31 cellular contexts compared by ENCODE assay signal in genomic region chr15:101099183-101099582, GRCh38.
DNase-seq lines count a peak whose midpoint lies in the region; ATAC-seq and TF ChIP-seq lines count a peak whose summit lies in the region.
"Had no signal": no experiment of that assay in that cellular context is flagged by ENCODE, and none has a peak within 500 bp of the region (broad histone marks: within the 10 kb centered on the region; RNA-seq: fewer than 3 reads in every experiment).

No MANE protein-coding gene starts in this region.

- peak; percentile 81 for DNase-seq in activated CD8-positive, alpha-beta memory T cell treated with anti-CD3 and anti-CD28 coated beads, Interleukin-2, amount 10 ng/mL, durations not matched to agents 7 days and 5 days
- no peak for DNase-seq in activated CD8-positive, alpha-beta memory T cell treated with anti-CD3 and anti-CD28 coated beads for 24 hours
- no peak for DNase-seq in GM13977 (ENCODE audit: low spot score)
- DNase-seq in activated naive CD8-positive, alpha-beta T cell treated with anti-CD3 and anti-CD28 coated beads, Interleukin-2, amount 50 U/mL, for 24 hours = no peak
- peak; percentile 75 for DNase-seq in osteoblast (ENCODE audit: insufficient read length, low spot score, missing footprints)
- no peak for DNase-seq in NCI-H187 (lab: John Stamatoyannopoulos, UW)
- DNase-seq in NCI-H187 treated with DMSO at 0.1 percent for 48 hours (lab: John Stamatoyannopoulos, UW) = no peak
- DNase-seq in GM20000 (ENCODE audit: low spot score) = no peak
- DNase-seq: activated B cell treated with CpG ODN at 0.5 μM for 24 hours; CD8-positive, alpha-beta T cell; IMR-90; mesenchymal stem cell; NCI-H1092 treated with DMSO at 0.1 percent for 48 hours; NCI-H1930; NCI-H526; SIG-M5; stimulated activated CD4-positive, alpha-beta T cell treated with anti-CD3 and anti-CD28 coated beads, Interleukin-12 subunit alpha, Interleukin-12 subunit beta, amount 100 ng/mL, for 4 hours; stimulated activated CD4-positive, alpha-beta T cell treated with anti-CD3 and anti-CD28 coated beads, Interleukin-4, amount 100 ng/mL, for 24 hours; stimulated activated naive CD4-positive, alpha-beta T cell; T-cell had no signal

- TF ChIP-seq CTCF in GM13977 (IDR thresholded peaks at IDR 0.05; ENCODE audit: extremely low read depth, insufficient read depth, missing control alignments) (peak; percentile 21), osteoblast (IDR thresholded peaks at IDR 0.05; ENCODE audit: extremely low read depth, low read depth, low read length) (no peak), GM20000 (IDR thresholded peaks at IDR 0.05; ENCODE audit: extremely low read depth, missing control alignments) (no peak)

- peak; percentile 89 for ATAC-seq in activated CD8-positive, alpha-beta memory T cell treated with anti-CD3 and anti-CD28 coated beads, Interleukin-2, amount 10 ng/mL, durations not matched to agents 7 days and 5 days
- ATAC-seq in activated naive CD8-positive, alpha-beta T cell treated with anti-CD3 and anti-CD28 coated beads, Interleukin-2, amount 50 U/mL, for 24 hours = peak; percentile 28
- ATAC-seq: A549; CD8-positive, alpha-beta T cell; left lobe of liver; Panc1; sciatic nerve; T-cell had no signal

- no peak overlapping the region for H3K4me3 ChIP-seq in osteoblast (ENCODE audit: insufficient read depth, low read length)
- H3K4me3 ChIP-seq: A549, vagina had no signal

- H3K27me3 ChIP-seq in osteoblast (ENCODE audit: insufficient read depth, low read length) = no peaks in the 10 kb centered on the region
- H3K27me3 ChIP-seq: neutrophil, vagina had no signal

- H3K79me2 ChIP-seq in osteoblast (ENCODE audit: insufficient read depth, low read length) = no peaks in the 10 kb centered on the region

- peak overlapping the region; percentile 66 for H3K27ac Mint-ChIP-seq in activated CD8-positive, alpha-beta memory T cell treated with anti-CD3 and anti-CD28 coated beads, Interleukin-2, amount 10 ng/mL, durations not matched to agents 7 days and 5 days
- no peak overlapping the region for H3K27ac Mint-ChIP-seq in activated naive CD8-positive, alpha-beta T cell treated with anti-CD3 and anti-CD28 coated beads, Interleukin-2, amount 50 U/mL, for 24 hours
- H3K27ac Mint-ChIP-seq: activated B cell treated with CpG ODN at 0.5 μM for 24 hours; activated naive CD8-positive, alpha-beta T cell; activated T-helper 1 cell treated with anti-CD3 and anti-CD28 coated beads, Interleukin-12 subunit alpha, Interleukin-12 subunit beta, Interleukin-2, Interleukin-4 antibody, amounts not matched to agents 30 ng/mL and 10 ng/mL and 1 ng/mL, durations not matched to agents 14 hours and 24 hours and 36 hours; CD8-positive, alpha-beta T cell; dendritic cell treated with granulocyte-macrophage colony-stimulating factor and Interleukin-4, amounts not matched to agents 40 ng/mL and 50 ng/mL, for 4 days; progenitor cell of endocrine pancreas; T-cell had no signal

- no peaks in the 10 kb centered on the region for H4K20me1 ChIP-seq in osteoblast (ENCODE audit: insufficient read depth, low read length)

- no peak overlapping the region for H3K27ac ChIP-seq in osteoblast (ENCODE audit: low read depth, low read length)
- H3K27ac ChIP-seq: A549, neutrophil, vagina had no signal

- H3K4me1 Mint-ChIP-seq in activated CD8-positive, alpha-beta memory T cell treated with anti-CD3 and anti-CD28 coated beads, Interleukin-2, amount 10 ng/mL, durations not matched to agents 7 days and 5 days = peaks cover 20% of the 10 kb centered on the region
- H3K4me1 Mint-ChIP-seq in activated naive CD8-positive, alpha-beta T cell treated with anti-CD3 and anti-CD28 coated beads, Interleukin-2, amount 50 U/mL, for 24 hours = peaks cover 4% of the 10 kb centered on the region
- H3K4me1 Mint-ChIP-seq: activated B cell treated with CpG ODN at 0.5 μM for 24 hours; central memory CD8-positive, alpha-beta T cell; T-cell had no signal

- CTCF ChIA-PET in activated CD8-positive, alpha-beta memory T cell treated with anti-CD3 and anti-CD28 coated beads, Interleukin-2, amount 10 ng/mL, durations not matched to agents 7 days and 5 days (lab: Charles Lee) = interaction anchor here (3.3 kb wide), 1 partner anchor 8 kb away, joined by 12 read pairs; no protein-coding TSS in a partner anchor

- H3K36me3 Mint-ChIP-seq in activated CD8-positive, alpha-beta memory T cell treated with anti-CD3 and anti-CD28 coated beads, Interleukin-2, amount 10 ng/mL, durations not matched to agents 7 days and 5 days = peaks cover 12% of the 10 kb centered on the region
- H3K36me3 Mint-ChIP-seq in activated naive CD8-positive, alpha-beta T cell treated with anti-CD3 and anti-CD28 coated beads, Interleukin-2, amount 50 U/mL, for 24 hours (ENCODE audit: low read depth) = no peaks in the 10 kb centered on the region
- H3K36me3 Mint-ChIP-seq: activated naive CD8-positive, alpha-beta T cell; CD8-positive, alpha-beta T cell; T-cell had no signal

- no peak overlapping the region for H3K4me3 Mint-ChIP-seq in activated CD8-positive, alpha-beta memory T cell treated with anti-CD3 and anti-CD28 coated beads, Interleukin-2, amount 10 ng/mL, durations not matched to agents 7 days and 5 days
- no peak overlapping the region for H3K4me3 Mint-ChIP-seq in activated naive CD8-positive, alpha-beta T cell treated with anti-CD3 and anti-CD28 coated beads, Interleukin-2, amount 50 U/mL, for 24 hours
- H3K4me3 Mint-ChIP-seq: activated B cell treated with CpG ODN at 0.5 μM for 24 hours; activated naive CD8-positive, alpha-beta T cell; activated T-helper 1 cell treated with anti-CD3 and anti-CD28 coated beads, Interleukin-12 subunit alpha, Interleukin-12 subunit beta, Interleukin-2, Interleukin-4 antibody, amounts not matched to agents 30 ng/mL and 10 ng/mL and 1 ng/mL, durations not matched to agents 14 hours and 24 hours and 36 hours; CD8-positive, alpha-beta T cell; central memory CD8-positive, alpha-beta T cell; dendritic cell treated with granulocyte-macrophage colony-stimulating factor and Interleukin-4, amounts not matched to agents 40 ng/mL and 50 ng/mL, for 4 days; T-cell had no signal

- H3K36me3 ChIP-seq in osteoblast (ENCODE audit: insufficient read depth, low read length) = no peaks in the 10 kb centered on the region
- H3K36me3 ChIP-seq: neutrophil, vagina had no signal

- H3K4me1 ChIP-seq in osteoblast (ENCODE audit: insufficient read depth, low read length) = no peaks in the 10 kb centered on the region
- H3K4me1 ChIP-seq: A549, vagina had no signal

- H3K9me3 ChIP-seq in osteoblast (ENCODE audit: low read depth, low read length) = no peaks in the 10 kb centered on the region
- H3K9me3 ChIP-seq: neutrophil, vagina had no signal

- no peak overlapping the region for H3K4me2 ChIP-seq in osteoblast (ENCODE audit: insufficient read depth, low read length)
- H3K4me2 ChIP-seq: A549 had no signal

- H3K27me3 Mint-ChIP-seq in activated CD8-positive, alpha-beta memory T cell treated with anti-CD3 and anti-CD28 coated beads, Interleukin-2, amount 10 ng/mL, durations not matched to agents 7 days and 5 days = peaks cover 17% of the 10 kb centered on the region
- peaks cover 2% of the 10 kb centered on the region for H3K27me3 Mint-ChIP-seq in activated naive CD8-positive, alpha-beta T cell treated with anti-CD3 and anti-CD28 coated beads, Interleukin-2, amount 50 U/mL, for 24 hours
- H3K27me3 Mint-ChIP-seq: activated B cell treated with CpG ODN at 0.5 μM for 24 hours; activated naive CD8-positive, alpha-beta T cell; progenitor cell of endocrine pancreas had no signal

- in situ Hi-C loops in GM13977 (cut with MboI; ENCODE audit: low pct_unique_long_range_greater_than_20kb, low sequenced_read_pairs, unreplicated experiment) = loop anchor here (10.0 kb wide), 1 partner anchor 156 kb away; the partner anchor contains the start of gene CHSY1

- no peak overlapping the region for H2AFZ ChIP-seq in osteoblast (ENCODE audit: low read length)

- H3K9me3 Mint-ChIP-seq in activated CD8-positive, alpha-beta memory T cell treated with anti-CD3 and anti-CD28 coated beads, Interleukin-2, amount 10 ng/mL, durations not matched to agents 7 days and 5 days (ENCODE audit: low read depth) = peaks cover 3% of the 10 kb centered on the region
- H3K9me3 Mint-ChIP-seq in activated naive CD8-positive, alpha-beta T cell treated with anti-CD3 and anti-CD28 coated beads, Interleukin-2, amount 50 U/mL, for 24 hours = peaks cover 3% of the 10 kb centered on the region
- H3K9me3 Mint-ChIP-seq: CD8-positive, alpha-beta T cell had no signal

Comparison
In these comparisons a context has a peak if more than half of its experiments do, and no peak if none do; other contexts are left out.
1. DNase-seq: peak in activated CD8-positive, alpha-beta memory T cell treated with anti-CD3 and anti-CD28 coated beads, Interleukin-2, amount 10 ng/mL, durations not matched to agents 7 days and 5 days (single experiment) and osteoblast (single experiment); none in activated CD8-positive, alpha-beta memory T cell treated with anti-CD3 and anti-CD28 coated beads for 24 hours (single experiment), GM13977 (single experiment), activated naive CD8-positive, alpha-beta T cell treated with anti-CD3 and anti-CD28 coated beads, Interleukin-2, amount 50 U/mL, for 24 hours (single experiment), NCI-H187 (0 of 2), NCI-H187 treated with DMSO at 0.1 percent for 48 hours (single experiment) and GM20000 (single experiment).